Comparison of ENCODE assay signal across 7 cellular contexts in genomic region chr9:34611251-34611810, GRCh38. TPM values are rescaled to one million over a fixed set of nuclear protein-coding genes. Genes with fewer than 3 reads are reported as not detected.
DNase-seq lines count a peak whose midpoint lies in the region; ATAC-seq lines count a peak whose summit lies in the region.
"Had no signal": no experiment of that assay in that cellular context is flagged by ENCODE, and none has a peak within 500 bp of the region (broad histone marks: within the 10 kb centered on the region; RNA-seq: fewer than 3 reads in every experiment).

No MANE protein-coding gene starts in this region.

- H3K9me3 Mint-ChIP-seq in T-cell (no peaks in the 10 kb centered on the region), immature natural killer cell (no peaks in the 10 kb centered on the region)

- H3K27ac Mint-ChIP-seq in T-cell, result peak overlapping the region; percentile 90 to 94
- H3K27ac Mint-ChIP-seq in immature natural killer cell, result peak overlapping the region; percentile 88 to 98 (median 92)

- H3K27me3 Mint-ChIP-seq in T-cell (no peaks in the 10 kb centered on the region), immature natural killer cell (ENCODE audit: low read depth in 3 of 3) (peaks cover 6 to 8% (median 8%) of the 10 kb centered on the region in 3 donors)

- H3K36me3 Mint-ChIP-seq in T-cell, result peaks cover 18% of the 10 kb centered on the region
- H3K36me3 Mint-ChIP-seq in immature natural killer cell, result peaks cover 0 to 18% (median 4%) of the 10 kb centered on the region in 3 donors

- peak overlapping the region; percentile 79 to 89 (median 80) for H3K4me3 Mint-ChIP-seq in T-cell
- H3K4me3 Mint-ChIP-seq in immature natural killer cell, result peak overlapping the region; percentile 92 to 98 (median 93)

- POLR2A ChIA-PET in T-cell (lab: Charles Lee), result interaction anchor here in 1 of 2 donors (0.6 kb wide), 1 partner anchor 149 kb away, joined by 5 read pairs; no protein-coding TSS in a partner anchor

- peak; percentile 15 for ATAC-seq in GM19023 (IDR thresholded peaks at IDR 0.05; ENCODE audit: unreplicated experiment)
- peak in 3 of 4 experiments; percentile 1 to 10 (median 6) for ATAC-seq in T-cell (replicated peaks in 1 of 4)

- peak in 1 of 34 experiments; percentile 14 for DNase-seq in T-cell
- no peak for DNase-seq in immature natural killer cell
- DNase-seq in T1000 (lab: John Stamatoyannopoulos, UW), result no peak
- DNase-seq in T-helper 9 cell, result no peak
- no peak for DNase-seq in NCI-H1694 treated with DMSO at 0.1 percent for 48 hours (lab: John Stamatoyannopoulos, UW)

- H3K4me1 Mint-ChIP-seq in T-cell (peaks cover 19 to 28% (median 25%) of the 10 kb centered on the region in 3 donors), immature natural killer cell (peaks cover 23 to 31% of the 10 kb centered on the region in 2 donors)

- CTCF ChIA-PET in T-cell (lab: Charles Lee), result interaction anchor here (0.8 to 1.3 kb wide), 2 partner anchors 23 to 29 kb away, joined by 3 to 4 read pairs; no protein-coding TSS in a partner anchor

RNA-seq across cellular contexts. Expression of gene RPP25L, which starts 0.6 kb away (rescaled TPM):
- 10 to 100 TPM in 4 of 5 donors, 1 to 10 TPM in 1; 9.3 to 28.6 (median 22.5) TPM for total RNA-seq in T-cell
- 10 to 100 TPM; 42.3 to 52.0 (median 43.4) TPM for polyA plus RNA-seq in immature natural killer cell

RNA-seq across cellular contexts. Expression of gene DCTN3, which starts 9.0 kb away (rescaled TPM):
- 10 to 100 TPM; 60.8 to 82.9 (median 69.0) TPM for total RNA-seq in T-cell
- polyA plus RNA-seq in immature natural killer cell, result 100 to 1,000 TPM; 201 to 315 (median 268) TPM

RNA-seq across cellular contexts. Expression of gene ARID3C, which starts 17.5 kb away (rescaled TPM):
- total RNA-seq in T-cell, result under 1 TPM in 1 of 5 donors, not detected in 4; 0.38 TPM
- not detected for polyA plus RNA-seq in immature natural killer cell

RNA-seq across cellular contexts. Expression of gene CNTFR, which starts 21.8 kb away (rescaled TPM):
- total RNA-seq in T-cell, result not detected
- not detected for polyA plus RNA-seq in immature natural killer cell
- total RNA-seq: activated CD8-positive, alpha-beta memory T cell treated with anti-CD3 and anti-CD28 coated beads for 36 hours had no signal

RNA-seq across cellular contexts. Expression of gene SIGMAR1, which starts 26.3 kb away (rescaled TPM):
- total RNA-seq in T-cell, result 10 to 100 TPM; 27.7 to 65.9 (median 60.9) TPM
- polyA plus RNA-seq in immature natural killer cell, result 100 to 1,000 TPM in 1 of 3 donors, 10 to 100 TPM in 2; 75.8 to 135 (median 85.2) TPM
